Comparison of ENCODE assay signal across 21 cellular contexts in genomic region chr12:130497991-130498390, GRCh38.
A peak's percentile ranks its signal among the peaks of the same experiment; 100 is the strongest.
DNase-seq lines count a peak whose midpoint lies in the region; ATAC-seq and TF ChIP-seq lines count a peak whose summit lies in the region.
"Had no signal": no experiment of that assay in that cellular context is flagged by ENCODE, and none has a peak within 500 bp of the region (broad histone marks: within the 10 kb centered on the region; RNA-seq: fewer than 3 reads in every experiment).

No MANE protein-coding gene starts in this region.

- H3T11ph ChIP-seq in H9 (ENCODE audit: low read length) = no peak overlapping the region

- H3K27ac ChIP-seq in H9 (ENCODE audit: insufficient read length, low read depth, low read length) (no peak overlapping the region), neuronal stem cell (replicated peaks; ENCODE audit: low read length) (no peak overlapping the region), upper lobe of right lung (no peak overlapping the region), brain microvascular endothelial cell (no peak overlapping the region)
- H3K27ac ChIP-seq: A549; BLaER1 treated with 17β-estradiol and CSF1 and Interleukin-3, amounts not matched to agents 10 nM and 100 nM had no signal

- no peaks in the 10 kb centered on the region for H4K20me1 ChIP-seq in H9 (ENCODE audit: control insufficient read depth, insufficient read depth, insufficient read length)
- H4K20me1 ChIP-seq: BLaER1 treated with 17β-estradiol and CSF1 and Interleukin-3, amounts not matched to agents 10 nM and 100 nM had no signal

- peaks cover 3 to 5% of the 10 kb centered on the region in 2 experiments; a peak in 2 of 4 replicates for H3K4me1 Mint-ChIP-seq in H9
- H3K4me1 Mint-ChIP-seq: CD14-positive monocyte; CD8-positive, alpha-beta memory T cell; GM23338 had no signal

- no peaks in the 10 kb centered on the region for H3K23me2 ChIP-seq in H9 (ENCODE audit: insufficient read length, low read depth, low read length, poor library complexity, severe bottlenecking)

- H3K9me3 Mint-ChIP-seq in H9 = no peaks in the 10 kb centered on the region; a peak in 1 of 5 replicates
- H3K9me3 Mint-ChIP-seq: CD4-positive, alpha-beta T cell had no signal

- H3K36me3 Mint-ChIP-seq in H9 (ENCODE audit: insufficient read depth in 1 of 3, low read depth in 3 of 3) = peaks cover 0 to 1% (median 0%) of the 10 kb centered on the region in 3 experiments; a peak in 1 of 7 replicates
- H3K36me3 Mint-ChIP-seq: CD14-positive monocyte; CD8-positive, alpha-beta memory T cell had no signal

- no peak overlapping the region for H3K4me2 ChIP-seq in H9 (ENCODE audit: insufficient read depth, insufficient read length, low read length)
- no peak overlapping the region for H3K4me2 ChIP-seq in neuronal stem cell (ENCODE audit: insufficient read depth, low read length, poor library complexity, severe bottlenecking)
- H3K4me2 ChIP-seq: A549; BLaER1 treated with 17β-estradiol and CSF1 and Interleukin-3, amounts not matched to agents 10 nM and 100 nM; GM23338 had no signal

- no peak for TF ChIP-seq CTCF in H9 (conservative IDR thresholded peaks at IDR 0.05)
- TF ChIP-seq CTCF in upper lobe of right lung (IDR thresholded peaks at IDR 0.05) = no peak
- no peak for TF ChIP-seq CTCF in brain microvascular endothelial cell (IDR thresholded peaks at IDR 0.05; ENCODE audit: low read depth, low read length, missing control alignments)

- H2AFZ ChIP-seq in H9 (ENCODE audit: low read length) = no peak overlapping the region
- no peak overlapping the region for H2AFZ ChIP-seq in neuronal stem cell (ENCODE audit: low read length)
- H2AFZ ChIP-seq: GM23338 had no signal

- no peak for DNase-seq in H9
- peak; percentile 84 for DNase-seq in islet precursor cell
- no peak for DNase-seq in neuronal stem cell (ENCODE audit: low spot score)
- DNase-seq in upper lobe of right lung = peak; percentile 51
- no peak for DNase-seq in SHP77 treated with DMSO at 0.1 percent for 48 hours (lab: John Stamatoyannopoulos, UW)
- no peak for DNase-seq in brain microvascular endothelial cell
- DNase-seq: 8988T; ACHN; AML-193; BE2C; CD4-positive, alpha-beta T cell; CD8-positive, alpha-beta memory T cell; DMS 273 treated with DMSO at 0.1 percent for 48 hours; GF-D8; HFFc6 had no signal

- H3K23ac ChIP-seq in H9 (ENCODE audit: insufficient read length, low read depth, low read length) (no peak overlapping the region), neuronal stem cell (ENCODE audit: low read depth, low read length, poor library complexity) (no peak overlapping the region)

- H2AK5ac ChIP-seq in H9 (ENCODE audit: insufficient read length, low read length) (no peak overlapping the region), neuronal stem cell (ENCODE audit: low read depth, low read length) (no peak overlapping the region)

- no peak overlapping the region for H4K91ac ChIP-seq in H9 (ENCODE audit: insufficient read length, low read depth, low read length)
- H4K91ac ChIP-seq in neuronal stem cell (ENCODE audit: low read depth, low read length, poor library complexity) = no peak overlapping the region

- in situ Hi-C loops in brain microvascular endothelial cell (cut with HindIII; ENCODE audit: low pct_ligation_motif_present, low sequenced_read_pairs) = no loop called here

- WGBS in H9 (ENCODE audit: extremely low coverage, insufficient read length, low lambda C conversion rate) = no CpG with 5 or more reads among the region's 10 CpGs
- no CpG with 5 or more reads among the region's 10 CpGs for WGBS in neuronal stem cell (ENCODE audit: extremely low coverage in 2 of 2, insufficient read length in 2 of 2, insufficient replicate concordance in 1 of 2), 2 donors

- H3K14ac ChIP-seq in H9 (ENCODE audit: insufficient read depth, low read length) = no peak overlapping the region
- peak overlapping the region; percentile 11 for H3K14ac ChIP-seq in neuronal stem cell (ENCODE audit: low read length)

- peak overlapping the region in 1 of 3 experiments; percentile 83; a peak in 3 of 7 replicates for H3K27ac Mint-ChIP-seq in H9
- H3K27ac Mint-ChIP-seq: CD14-positive monocyte; CD4-positive, alpha-beta T cell; CD8-positive, alpha-beta memory T cell; GM23338; HFFc6 had no signal

- H4K5ac ChIP-seq in H9 (ENCODE audit: insufficient read length, low read depth, low read length) = no peak overlapping the region

- H3K4me3 ChIP-seq in neuronal stem cell (ENCODE audit: low read length in 2 of 2) (no peak overlapping the region), upper lobe of right lung (no peak overlapping the region), brain microvascular endothelial cell (ENCODE audit: low read depth, low read length) (no peak overlapping the region)
- H3K4me3 ChIP-seq: A549; BLaER1 treated with 17β-estradiol and CSF1 and Interleukin-3, amounts not matched to agents 10 nM and 100 nM; GM23338; HAP-1 had no signal

- no peak overlapping the region for H2BK5ac ChIP-seq in H9 (ENCODE audit: insufficient read length, low read length)
- no peak overlapping the region for H2BK5ac ChIP-seq in neuronal stem cell (ENCODE audit: low read length)

- H2BK15ac ChIP-seq in H9 (ENCODE audit: low read depth, low read length) = no peak overlapping the region
- H2BK15ac ChIP-seq in neuronal stem cell (ENCODE audit: low read length) = no peak overlapping the region

- no peaks in the 10 kb centered on the region for H3K27me3 ChIP-seq in H9 (ENCODE audit: insufficient read depth, low read length)
- no peaks in the 10 kb centered on the region for H3K27me3 ChIP-seq in neuronal stem cell (ENCODE audit: control insufficient read depth in 3 of 3, insufficient read depth in 3 of 3, low read depth in 1 of 3, low read length in 3 of 3)
- H3K27me3 ChIP-seq in upper lobe of right lung = no peaks in the 10 kb centered on the region
- H3K27me3 ChIP-seq in brain microvascular endothelial cell (replicated peaks) = no peaks in the 10 kb centered on the region
- H3K27me3 ChIP-seq: BE2C; BLaER1 treated with 17β-estradiol and CSF1 and Interleukin-3, amounts not matched to agents 10 nM and 100 nM had no signal

- H3K9ac ChIP-seq in H9 (ENCODE audit: extremely low read depth, insufficient read length, low read length) (no peak overlapping the region), neuronal stem cell (ENCODE audit: low read depth, low read length, poor library complexity) (no peak overlapping the region)
- H3K9ac ChIP-seq: BLaER1 treated with 17β-estradiol and CSF1 and Interleukin-3, amounts not matched to agents 10 nM and 100 nM had no signal

- H3K79me2 ChIP-seq in H9 (ENCODE audit: insufficient read depth, low read length) = no peaks in the 10 kb centered on the region

- intact Hi-C loops in upper lobe of right lung (cut with DNase I) = no loop called here

- H4K8ac ChIP-seq in H9 (replicated peaks; ENCODE audit: insufficient read length, low read depth, low read length) (no peak overlapping the region), neuronal stem cell (ENCODE audit: low read depth, low read length) (no peak overlapping the region)

- H3K4me1 ChIP-seq in H9 (ENCODE audit: insufficient read depth, low read length) (no peaks in the 10 kb centered on the region), neuronal stem cell (ENCODE audit: control insufficient read depth in 2 of 2, insufficient read depth in 1 of 2, low read depth in 1 of 2, low read length in 2 of 2) (peaks cover 0 to 2% of the 10 kb centered on the region in 2 donors), upper lobe of right lung (no peaks in the 10 kb centered on the region)
- H3K4me1 ChIP-seq: A549; BE2C; BLaER1 treated with 17β-estradiol and CSF1 and Interleukin-3, amounts not matched to agents 10 nM and 100 nM; HAP-1 had no signal

- no peak for ATAC-seq in upper lobe of right lung
- ATAC-seq in GM18870 (IDR thresholded peaks at IDR 0.05; ENCODE audit: unreplicated experiment) = no peak
- ATAC-seq: A549, GM23338 had no signal

- H3K79me1 ChIP-seq in H9 (ENCODE audit: insufficient read depth, low read depth, low read length, poor library complexity, severe bottlenecking) (no peaks in the 10 kb centered on the region), neuronal stem cell (ENCODE audit: low read depth, low read length) (no peaks in the 10 kb centered on the region)

- peak overlapping the region; percentile 42 for H3K18ac ChIP-seq in H9 (ENCODE audit: insufficient read length, low read depth, low read length)
- no peak overlapping the region for H3K18ac ChIP-seq in neuronal stem cell (ENCODE audit: low read length)

- no peaks in the 10 kb centered on the region for H3K36me3 ChIP-seq in neuronal stem cell (replicated peaks in 1 of 2; ENCODE audit: control insufficient read depth in 2 of 2, insufficient read depth in 2 of 2, low read length in 2 of 2)
- no peaks in the 10 kb centered on the region for H3K36me3 ChIP-seq in upper lobe of right lung
- H3K36me3 ChIP-seq in brain microvascular endothelial cell (replicated peaks) = no peaks in the 10 kb centered on the region
- H3K36me3 ChIP-seq: BLaER1 treated with 17β-estradiol and CSF1 and Interleukin-3, amounts not matched to agents 10 nM and 100 nM; HAP-1 had no signal

- peaks cover 7% of the 10 kb centered on the region for H3K27me3 Mint-ChIP-seq in H9 (ENCODE audit: low read depth)
- H3K27me3 Mint-ChIP-seq: CD4-positive, alpha-beta T cell had no signal

- no peaks in the 10 kb centered on the region for H3K9me3 ChIP-seq in H9 (ENCODE audit: control insufficient read depth, low read depth, low read length)
- no peaks in the 10 kb centered on the region for H3K9me3 ChIP-seq in neuronal stem cell (replicated peaks in 1 of 2; ENCODE audit: control insufficient read depth in 2 of 2, insufficient read depth in 1 of 2, low read depth in 1 of 2, low read length in 2 of 2)
- no peaks in the 10 kb centered on the region for H3K9me3 ChIP-seq in upper lobe of right lung
- H3K9me3 ChIP-seq: A549, HAP-1 had no signal

- H2BK20ac ChIP-seq in H9 (ENCODE audit: low read depth, low read length, poor library complexity, severe bottlenecking) = no peak overlapping the region

- no peak overlapping the region for H3K4ac ChIP-seq in H9 (ENCODE audit: low read depth, low read length)
- no peak overlapping the region for H3K4ac ChIP-seq in neuronal stem cell (ENCODE audit: low read length)

- no peak overlapping the region for H3K56ac ChIP-seq in H9 (ENCODE audit: insufficient read length, low read depth, low read length)

- H2BK12ac ChIP-seq in H9 (ENCODE audit: insufficient read length, low read depth, low read length) (no peak overlapping the region), neuronal stem cell (ENCODE audit: low read length) (no peak overlapping the region)

- H2BK120ac ChIP-seq in H9 (ENCODE audit: low read depth, low read length, poor library complexity, severe bottlenecking) (no peak overlapping the region), neuronal stem cell (ENCODE audit: low read depth, low read length) (no peak overlapping the region)

- H3K4me3 Mint-ChIP-seq in H9 = no peak overlapping the region
- H3K4me3 Mint-ChIP-seq: CD14-positive monocyte; CD4-positive, alpha-beta T cell; CD8-positive, alpha-beta memory T cell; GM23338; HFFc6 had no signal

Comparison
In these comparisons a context has a peak if more than half of its experiments do, and no peak if none do; other contexts are left out.
1. DNase-seq: peak in islet precursor cell (single experiment) and upper lobe of right lung (single experiment); none in H9 (single experiment), neuronal stem cell (single experiment), SHP77 treated with DMSO at 0.1 percent for 48 hours (single experiment) and brain microvascular endothelial cell (single experiment).